16 cellular contexts compared by ENCODE assay signal in genomic region chr2:2847131-2847740, GRCh38.
DNase-seq lines count a peak whose midpoint lies in the region; ATAC-seq and TF ChIP-seq lines count a peak whose summit lies in the region.
"Had no signal": no experiment of that assay in that cellular context is flagged by ENCODE, and none has a peak within 500 bp of the region (broad histone marks: within the 10 kb centered on the region; RNA-seq: fewer than 3 reads in every experiment).

No MANE protein-coding gene starts in this region.

- in situ Hi-C loops in mammary epithelial cell (cut with MboI; ENCODE audit: low sequenced_read_pairs in 2 of 2) = no loop called here

- no peak for TF ChIP-seq POLR2A in body of pancreas (IDR thresholded peaks at IDR 0.05)

- DNase-seq in NCI-H1092 treated with DMSO at 0.1 percent for 48 hours (lab: John Stamatoyannopoulos, UW) (peak; percentile 50), NCI-H1092 (lab: John Stamatoyannopoulos, UW) (no peak), NCI-H446 treated with DMSO at 0.1 percent for 48 hours (lab: John Stamatoyannopoulos, UW) (peak; percentile 83), body of pancreas (peak; percentile 51 to 78 (median 72)), mammary epithelial cell (no peak), NCI-H1930 (lab: John Stamatoyannopoulos, UW) (no peak), Ammon's horn (ENCODE audit: low spot score) (no peak)
- DNase-seq: 8988T; brain microvascular endothelial cell; CD4-positive, alpha-beta memory T cell; effector memory CD4-positive, alpha-beta T cell; GDM1; stimulated activated naive B cell treated with anti-CD40 and anti-IgM and Interleukin-4, amounts not matched to agents 10 μg/mL and 1 μg/mL and 100 μg/mL, for 72 hours had no signal

- peak overlapping the region; percentile 75 to 87 (median 78) for H3K27ac ChIP-seq in body of pancreas
- peak overlapping the region; percentile 66 for H3K27ac ChIP-seq in parathyroid adenoma
- no peak overlapping the region for H3K27ac ChIP-seq in mammary epithelial cell (ENCODE audit: insufficient read depth, low read depth, low read length)
- H3K27ac ChIP-seq: brain microvascular endothelial cell, neutrophil had no signal

- H3K4me2 ChIP-seq in parathyroid adenoma (ENCODE audit: low read length) (no peak overlapping the region), mammary epithelial cell (ENCODE audit: insufficient read depth, low read depth, low read length) (no peak overlapping the region)

- H3K4me3 ChIP-seq in body of pancreas (no peak overlapping the region), parathyroid adenoma (ENCODE audit: low read depth, low read length) (no peak overlapping the region), mammary epithelial cell (replicated peaks in 1 of 3; ENCODE audit: insufficient read depth in 1 of 3, low read depth in 2 of 3, low read length in 3 of 3) (no peak overlapping the region)

- TF ChIP-seq CTCF in body of pancreas (IDR thresholded peaks at IDR 0.05) (no peak), parathyroid adenoma (IDR thresholded peaks at IDR 0.05) (no peak), mammary epithelial cell (conservative IDR thresholded peaks at IDR 0.05 in 1 of 2, IDR thresholded peaks at IDR 0.05 in 1 of 2; ENCODE audit: extremely low read depth in 1 of 2, insufficient read depth in 1 of 2, low read depth in 1 of 2, low read length in 2 of 2) (no peak)

- BruUV-seq in mammary epithelial cell (replicated peaks; lab: Mats Ljungman, UMichigan) = no TSS peak

- CTCF ChIA-PET in mammary epithelial cell (lab: Charles Lee; ENCODE audit: low non-redundant PET) = no interaction called here

- H3K79me2 ChIP-seq in parathyroid adenoma = no peaks in the 10 kb centered on the region
- no peaks in the 10 kb centered on the region for H3K79me2 ChIP-seq in mammary epithelial cell (ENCODE audit: insufficient read depth, low read length)

- H3K4me1 ChIP-seq in body of pancreas (peaks cover 31% of the 10 kb centered on the region), parathyroid adenoma (peaks cover 12% of the 10 kb centered on the region), mammary epithelial cell (ENCODE audit: insufficient read depth, low read length) (no peaks in the 10 kb centered on the region)

- no peaks in the 10 kb centered on the region for H3K9me3 ChIP-seq in body of pancreas
- H3K9me3 ChIP-seq in parathyroid adenoma (ENCODE audit: control insufficient read depth, low read length) = no peaks in the 10 kb centered on the region
- H3K9me3 ChIP-seq in mammary epithelial cell (replicated peaks; ENCODE audit: insufficient read depth, low read length) = peaks cover 26% of the 10 kb centered on the region
- H3K9me3 ChIP-seq: neutrophil had no signal

- H3K27me3 ChIP-seq in body of pancreas = no peaks in the 10 kb centered on the region
- no peaks in the 10 kb centered on the region for H3K27me3 ChIP-seq in parathyroid adenoma (ENCODE audit: control insufficient read depth, insufficient read depth, low read length)
- no peaks in the 10 kb centered on the region for H3K27me3 ChIP-seq in mammary epithelial cell (ENCODE audit: insufficient read depth, low read length)
- H3K27me3 ChIP-seq: brain microvascular endothelial cell had no signal

- H2AFZ ChIP-seq in parathyroid adenoma = peak overlapping the region; percentile 80
- H2AFZ ChIP-seq in mammary epithelial cell (ENCODE audit: low read depth, low read length) = no peak overlapping the region

- no peaks in the 10 kb centered on the region for H4K20me1 ChIP-seq in mammary epithelial cell (ENCODE audit: insufficient read depth, low read length)

- no peak overlapping the region for H3K9ac ChIP-seq in parathyroid adenoma
- no peak overlapping the region for H3K9ac ChIP-seq in mammary epithelial cell (ENCODE audit: insufficient read depth, low read length)

- ATAC-seq in body of pancreas = peak; percentile 58
- ATAC-seq: stimulated activated naive B cell treated with anti-CD40 and anti-IgM and Interleukin-4, amounts not matched to agents 10 μg/mL and 1 μg/mL and 100 μg/mL, for 72 hours; WTC11 had no signal

- 27 to 35% methylated on average over 6 of the region's 6 CpGs for WGBS in body of pancreas, 2 donors
- WGBS in mammary epithelial cell (ENCODE audit: low coverage, missing lambda C conversion rate) = 31% methylated on average over 6 of the region's 6 CpGs

- no peaks in the 10 kb centered on the region for H3K36me3 ChIP-seq in body of pancreas (replicated peaks in 1 of 2; ENCODE audit: insufficient read depth in 1 of 2, low read depth in 2 of 2)
- no peaks in the 10 kb centered on the region for H3K36me3 ChIP-seq in parathyroid adenoma (ENCODE audit: control insufficient read depth, insufficient read depth, low read length)
- H3K36me3 ChIP-seq in mammary epithelial cell (ENCODE audit: insufficient read depth, low read length) = no peaks in the 10 kb centered on the region
- H3K36me3 ChIP-seq: brain microvascular endothelial cell, neutrophil had no signal

- intact Hi-C loops in body of pancreas (cut with DNase I) = no loop called here
- intact Hi-C loops in mammary epithelial cell (cut with micrococcal nuclease) = loop anchor here (10.0 kb wide), 2 partner anchors 458 to 722 kb away; no protein-coding TSS in a partner anchor

- dilution Hi-C loops in mammary epithelial cell (cut with HindIII; ENCODE audit: low sequenced_read_pairs) = no loop called here

Comparison
In these comparisons a context has a peak if more than half of its experiments do, and no peak if none do; other contexts are left out.
1. DNase-seq: peak in NCI-H1092 treated with DMSO at 0.1 percent for 48 hours (single experiment), NCI-H446 treated with DMSO at 0.1 percent for 48 hours (single experiment) and body of pancreas (4 of 4); none in NCI-H1092 (single experiment), mammary epithelial cell (single experiment), NCI-H1930 (0 of 2) and Ammon's horn (single experiment).